ENCODE assay signal across 12 cellular contexts in genomic region chr7:96388620-96389383, GRCh38.
DNase-seq lines count a peak whose midpoint lies in the region; ATAC-seq and TF ChIP-seq lines count a peak whose summit lies in the region.
"Had no signal": no experiment of that assay in that cellular context is flagged by ENCODE, and none has a peak within 500 bp of the region (broad histone marks: within the 10 kb centered on the region; RNA-seq: fewer than 3 reads in every experiment).

No MANE protein-coding gene starts in this region.

- no peak overlapping the region for H3K27ac Mint-ChIP-seq in activated naive CD4-positive, alpha-beta T cell treated with anti-CD3 and anti-CD28 coated beads, Interleukin-2, amount 50 U/mL, for 72 hours

- no peaks in the 10 kb centered on the region for H3K9me3 ChIP-seq in RWPE2 (ENCODE audit: severe bottlenecking)
- no peaks in the 10 kb centered on the region for H3K9me3 ChIP-seq in muscle layer of duodenum (ENCODE audit: control insufficient read depth in 1 of 2, low read length in 2 of 2)

- peaks cover 19% of the 10 kb centered on the region for H3K4me1 ChIP-seq in RWPE2 (ENCODE audit: insufficient read depth, poor library complexity, severe bottlenecking)
- H3K4me1 ChIP-seq in muscle layer of duodenum (ENCODE audit: control insufficient read depth in 1 of 2, insufficient read depth in 2 of 2, low read length in 2 of 2): no peaks in the 10 kb centered on the region

- ATAC-seq in RWPE2 (ENCODE audit: low read depth): peak; percentile 91
- no peak for ATAC-seq in left colon
- ATAC-seq in HG03135 (IDR thresholded peaks at IDR 0.05; ENCODE audit: unreplicated experiment): no peak
- no peak for ATAC-seq in activated naive CD4-positive, alpha-beta T cell treated with anti-CD3 and anti-CD28 coated beads, Interleukin-2, amount 50 U/mL, for 72 hours

- H3K36me3 ChIP-seq in RWPE2 (ENCODE audit: low read depth) (no peaks in the 10 kb centered on the region), muscle layer of duodenum (ENCODE audit: control insufficient read depth in 1 of 2, insufficient read depth in 2 of 2, low read length in 2 of 2) (no peaks in the 10 kb centered on the region)

- DNase-seq in AG09319 (ENCODE audit: extremely low read depth, low read depth) (peak; percentile 31), RWPE2 (ENCODE audit: low spot score) (no peak), fibroblast of mammary gland (ENCODE audit: low read depth) (peak; percentile 74), left colon (no peak)
- DNase-seq in activated naive CD4-positive, alpha-beta T cell treated with anti-CD3 and anti-CD28 coated beads, Interleukin-2, amount 50 U/mL, for 72 hours (ENCODE audit: low spot score in 2 of 2): no peak
- DNase-seq in activated naive CD4-positive, alpha-beta T cell treated with Interleukin-2 at 50 U/mL for 16 hours: no peak
- DNase-seq: activated effector memory CD4-positive, alpha-beta T cell treated with Interleukin-2 at 50 U/mL for 16 hours; COR-L47; NCI-H1694; T-helper 2 cell had no signal

- TF ChIP-seq CTCF in AG09319 (IDR thresholded peaks at IDR 0.05; ENCODE audit: low read depth, low read length): no peak
- TF ChIP-seq CTCF in RWPE2 (IDR thresholded peaks at IDR 0.05; ENCODE audit: poor library complexity, severe bottlenecking): no peak
- TF ChIP-seq CTCF in fibroblast of mammary gland (conservative IDR thresholded peaks at IDR 0.05; ENCODE audit: control insufficient read depth, insufficient read depth, low read depth, low read length): no peak

- no peaks in the 10 kb centered on the region for H3K27me3 ChIP-seq in RWPE2 (ENCODE audit: insufficient read depth, poor library complexity, severe bottlenecking)
- H3K27me3 ChIP-seq in muscle layer of duodenum (ENCODE audit: low read depth, low read length): no peaks in the 10 kb centered on the region

- H3K4me3 ChIP-seq in RWPE2 (ENCODE audit: severe bottlenecking) (no peak overlapping the region), fibroblast of mammary gland (ENCODE audit: control insufficient read depth, low read depth, low read length) (no peak overlapping the region), muscle layer of duodenum (ENCODE audit: low read depth in 1 of 2, low read length in 2 of 2) (no peak overlapping the region)

- intact Hi-C loops in left colon (cut with DNase I, micrococcal nuclease): no loop called here

- H3K36me3 Mint-ChIP-seq in activated naive CD4-positive, alpha-beta T cell treated with anti-CD3 and anti-CD28 coated beads, Interleukin-2, amount 50 U/mL, for 72 hours: no peaks in the 10 kb centered on the region

- H3K27ac ChIP-seq in RWPE2 (ENCODE audit: poor library complexity, severe bottlenecking) (peak overlapping the region; percentile 74), muscle layer of duodenum (ENCODE audit: low read length) (peak overlapping the region; percentile 21)

- H3K9me3 Mint-ChIP-seq in activated naive CD4-positive, alpha-beta T cell treated with anti-CD3 and anti-CD28 coated beads, Interleukin-2, amount 50 U/mL, for 72 hours: peaks cover 0 to 2% of the 10 kb centered on the region in 2 donors

Comparison
In these comparisons a context has a peak if more than half of its experiments do, and no peak if none do; other contexts are left out.
1. DNase-seq: peak in AG09319 (single experiment) and fibroblast of mammary gland (single experiment); none in RWPE2 (single experiment), left colon (0 of 2), activated naive CD4-positive, alpha-beta T cell treated with anti-CD3 and anti-CD28 coated beads, Interleukin-2, amount 50 U/mL, for 72 hours (0 of 2) and activated naive CD4-positive, alpha-beta T cell treated with Interleukin-2 at 50 U/mL for 16 hours (single experiment).